ENCODE assay signal across 1 cellular context in the genomic region with DNA sequence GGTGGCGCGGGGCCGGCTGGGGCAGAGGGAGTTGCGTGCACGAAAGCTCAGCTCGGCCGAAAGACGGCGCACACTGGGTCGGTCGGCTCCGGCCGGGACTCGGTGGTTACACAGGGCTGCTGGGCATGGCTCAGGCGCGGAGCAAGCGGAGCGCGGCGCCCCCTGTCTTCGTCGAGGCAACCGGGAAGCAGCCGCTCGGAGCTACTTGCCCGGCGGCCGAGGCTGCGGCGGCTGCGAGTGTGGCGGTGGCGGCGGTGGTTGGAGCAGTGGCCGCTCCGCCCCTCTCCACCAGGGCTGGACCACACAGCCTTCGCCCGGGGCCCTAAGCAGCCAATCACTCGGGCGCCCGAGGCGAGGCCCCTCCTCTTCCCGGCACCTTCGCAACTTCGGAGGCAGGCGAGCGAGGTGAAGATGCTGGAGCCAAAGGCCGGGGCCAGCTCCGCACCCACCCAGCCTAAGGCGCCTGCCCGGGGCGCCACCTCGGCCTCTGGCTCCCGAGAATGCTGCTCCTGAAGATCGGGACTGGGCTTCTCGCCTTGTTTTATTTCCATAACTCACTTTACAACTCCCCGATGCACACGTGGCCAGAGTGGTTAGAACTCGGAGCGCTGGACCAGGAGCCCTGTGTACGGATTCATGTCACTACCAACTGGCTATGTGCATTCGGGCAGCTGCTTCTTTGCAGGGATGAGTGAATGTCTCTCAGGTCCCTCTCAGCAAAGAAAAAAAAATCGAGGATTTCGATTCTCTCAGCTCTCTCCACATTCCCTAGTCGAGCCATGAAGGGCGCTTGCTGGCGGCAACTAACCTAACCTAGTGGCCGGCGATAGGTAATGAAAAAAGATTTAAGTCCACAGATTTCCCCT.
TF ChIP-seq lines count a peak whose summit lies in the region.

A gene (minus strand): TSS at position 241 of the 866 bp plus-strand sequence. CDS start 241 bp downstream, outside the sequence.

TF ChIP-seq in HepG2, 621 proteins besides CTCF, POLR2A, EP300 and RAD21 (continued from another document and continues in another):
- TF ChIP-seq, protein P1, sequence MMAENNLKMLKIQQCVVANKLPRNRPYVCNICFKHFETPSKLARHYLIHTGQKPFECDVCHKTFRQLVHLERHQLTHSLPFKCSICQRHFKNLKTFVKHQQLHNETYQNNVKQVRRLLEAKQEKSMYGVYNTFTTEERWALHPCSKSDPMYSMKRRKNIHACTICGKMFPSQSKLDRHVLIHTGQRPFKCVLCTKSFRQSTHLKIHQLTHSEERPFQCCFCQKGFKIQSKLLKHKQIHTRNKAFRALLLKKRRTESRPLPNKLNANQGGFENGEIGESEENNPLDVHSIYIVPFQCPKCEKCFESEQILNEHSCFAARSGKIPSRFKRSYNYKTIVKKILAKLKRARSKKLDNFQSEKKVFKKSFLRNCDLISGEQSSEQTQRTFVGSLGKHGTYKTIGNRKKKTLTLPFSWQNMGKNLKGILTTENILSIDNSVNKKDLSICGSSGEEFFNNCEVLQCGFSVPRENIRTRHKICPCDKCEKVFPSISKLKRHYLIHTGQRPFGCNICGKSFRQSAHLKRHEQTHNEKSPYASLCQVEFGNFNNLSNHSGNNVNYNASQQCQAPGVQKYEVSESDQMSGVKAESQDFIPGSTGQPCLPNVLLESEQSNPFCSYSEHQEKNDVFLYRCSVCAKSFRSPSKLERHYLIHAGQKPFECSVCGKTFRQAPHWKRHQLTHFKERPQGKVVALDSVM (CRISPR knock-in tag; IDR thresholded peaks at IDR 0.05) = no peak
- TF ChIP-seq SUZ12 (IDR thresholded peaks at IDR 0.05; ENCODE audit: low read depth, low read length) = no peak
- 0 out of 2 replicates have a peak, but pooled peaks have one; percentile 30 for TF ChIP-seq ZNF615 (CRISPR knock-in tag; IDR thresholded peaks at IDR 0.05; ENCODE audit: borderline replicate concordance)
- TF ChIP-seq ZBTB38 (CRISPR knock-in tag; IDR thresholded peaks at IDR 0.05) = 0 out of 2 replicates have a peak, but pooled peaks have one; percentile 12
- peak; percentile 69; the same call in 1 of the 2 replicates for TF ChIP-seq SNAI1 (CRISPR knock-in tag; IDR thresholded peaks at IDR 0.05; ENCODE audit: borderline replicate concordance)
- TF ChIP-seq, protein P2, sequence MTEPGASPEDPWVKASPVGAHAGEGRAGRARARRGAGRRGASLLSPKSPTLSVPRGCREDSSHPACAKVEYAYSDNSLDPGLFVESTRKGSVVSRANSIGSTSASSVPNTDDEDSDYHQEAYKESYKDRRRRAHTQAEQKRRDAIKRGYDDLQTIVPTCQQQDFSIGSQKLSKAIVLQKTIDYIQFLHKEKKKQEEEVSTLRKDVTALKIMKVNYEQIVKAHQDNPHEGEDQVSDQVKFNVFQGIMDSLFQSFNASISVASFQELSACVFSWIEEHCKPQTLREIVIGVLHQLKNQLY (CRISPR knock-in tag; IDR thresholded peaks at IDR 0.05) = no peak
- peak; percentile 70; the same call in 1 of the 2 replicates for TF ChIP-seq ELF3 (CRISPR knock-in tag; IDR thresholded peaks at IDR 0.05)
- peak; percentile 67 for TF ChIP-seq THAP11 (CRISPR knock-in tag; IDR thresholded peaks at IDR 0.05)
- TF ChIP-seq, protein P3, sequence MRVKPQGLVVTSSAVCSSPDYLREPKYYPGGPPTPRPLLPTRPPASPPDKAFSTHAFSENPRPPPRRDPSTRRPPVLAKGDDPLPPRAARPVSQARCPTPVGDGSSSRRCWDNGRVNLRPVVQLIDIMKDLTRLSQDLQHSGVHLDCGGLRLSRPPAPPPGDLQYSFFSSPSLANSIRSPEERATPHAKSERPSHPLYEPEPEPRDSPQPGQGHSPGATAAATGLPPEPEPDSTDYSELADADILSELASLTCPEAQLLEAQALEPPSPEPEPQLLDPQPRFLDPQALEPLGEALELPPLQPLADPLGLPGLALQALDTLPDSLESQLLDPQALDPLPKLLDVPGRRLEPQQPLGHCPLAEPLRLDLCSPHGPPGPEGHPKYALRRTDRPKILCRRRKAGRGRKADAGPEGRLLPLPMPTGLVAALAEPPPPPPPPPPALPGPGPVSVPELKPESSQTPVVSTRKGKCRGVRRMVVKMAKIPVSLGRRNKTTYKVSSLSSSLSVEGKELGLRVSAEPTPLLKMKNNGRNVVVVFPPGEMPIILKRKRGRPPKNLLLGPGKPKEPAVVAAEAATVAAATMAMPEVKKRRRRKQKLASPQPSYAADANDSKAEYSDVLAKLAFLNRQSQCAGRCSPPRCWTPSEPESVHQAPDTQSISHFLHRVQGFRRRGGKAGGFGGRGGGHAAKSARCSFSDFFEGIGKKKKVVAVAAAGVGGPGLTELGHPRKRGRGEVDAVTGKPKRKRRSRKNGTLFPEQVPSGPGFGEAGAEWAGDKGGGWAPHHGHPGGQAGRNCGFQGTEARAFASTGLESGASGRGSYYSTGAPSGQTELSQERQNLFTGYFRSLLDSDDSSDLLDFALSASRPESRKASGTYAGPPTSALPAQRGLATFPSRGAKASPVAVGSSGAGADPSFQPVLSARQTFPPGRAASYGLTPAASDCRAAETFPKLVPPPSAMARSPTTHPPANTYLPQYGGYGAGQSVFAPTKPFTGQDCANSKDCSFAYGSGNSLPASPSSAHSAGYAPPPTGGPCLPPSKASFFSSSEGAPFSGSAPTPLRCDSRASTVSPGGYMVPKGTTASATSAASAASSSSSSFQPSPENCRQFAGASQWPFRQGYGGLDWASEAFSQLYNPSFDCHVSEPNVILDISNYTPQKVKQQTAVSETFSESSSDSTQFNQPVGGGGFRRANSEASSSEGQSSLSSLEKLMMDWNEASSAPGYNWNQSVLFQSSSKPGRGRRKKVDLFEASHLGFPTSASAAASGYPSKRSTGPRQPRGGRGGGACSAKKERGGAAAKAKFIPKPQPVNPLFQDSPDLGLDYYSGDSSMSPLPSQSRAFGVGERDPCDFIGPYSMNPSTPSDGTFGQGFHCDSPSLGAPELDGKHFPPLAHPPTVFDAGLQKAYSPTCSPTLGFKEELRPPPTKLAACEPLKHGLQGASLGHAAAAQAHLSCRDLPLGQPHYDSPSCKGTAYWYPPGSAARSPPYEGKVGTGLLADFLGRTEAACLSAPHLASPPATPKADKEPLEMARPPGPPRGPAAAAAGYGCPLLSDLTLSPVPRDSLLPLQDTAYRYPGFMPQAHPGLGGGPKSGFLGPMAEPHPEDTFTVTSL (CRISPR knock-in tag; IDR thresholded peaks at IDR 0.05; ENCODE audit: borderline replicate concordance) = no peak
- TF ChIP-seq AGO1 (IDR thresholded peaks at IDR 0.05; ENCODE audit: low read depth, low read length, poor library complexity, severe bottlenecking) = peak; percentile 40
- no peak for TF ChIP-seq SSRP1 (CRISPR knock-in tag; IDR thresholded peaks at IDR 0.05)
- TF ChIP-seq ZNF451 (CRISPR knock-in tag; IDR thresholded peaks at IDR 0.05) = 0 out of 2 replicates have a peak, but pooled peaks have one; percentile 43
- no peak for TF ChIP-seq MATR3 (CRISPR knock-in tag; IDR thresholded peaks at IDR 0.05)
- TF ChIP-seq U2AF1 (optimal IDR thresholded peaks at IDR 0.05; ENCODE audit: low read depth, low read length) = peak; percentile 47
- TF ChIP-seq, protein P4, sequence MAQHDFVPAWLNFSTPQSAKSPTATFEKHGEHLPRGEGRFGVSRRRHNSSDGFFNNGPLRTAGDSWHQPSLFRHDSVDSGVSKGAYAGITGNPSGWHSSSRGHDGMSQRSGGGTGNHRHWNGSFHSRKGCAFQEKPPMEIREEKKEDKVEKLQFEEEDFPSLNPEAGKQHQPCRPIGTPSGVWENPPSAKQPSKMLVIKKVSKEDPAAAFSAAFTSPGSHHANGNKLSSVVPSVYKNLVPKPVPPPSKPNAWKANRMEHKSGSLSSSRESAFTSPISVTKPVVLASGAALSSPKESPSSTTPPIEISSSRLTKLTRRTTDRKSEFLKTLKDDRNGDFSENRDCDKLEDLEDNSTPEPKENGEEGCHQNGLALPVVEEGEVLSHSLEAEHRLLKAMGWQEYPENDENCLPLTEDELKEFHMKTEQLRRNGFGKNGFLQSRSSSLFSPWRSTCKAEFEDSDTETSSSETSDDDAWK (CRISPR knock-in tag; IDR thresholded peaks at IDR 0.05) = no peak
- peak; percentile 65; the same call in 1 of the 2 replicates for TF ChIP-seq ZNF558 (CRISPR knock-in tag; IDR thresholded peaks at IDR 0.05; ENCODE audit: borderline replicate concordance)
- TF ChIP-seq NR2F1 (CRISPR knock-in tag; IDR thresholded peaks at IDR 0.05) = no peak
- TF ChIP-seq RBFOX2 (IDR thresholded peaks at IDR 0.05; ENCODE audit: low read depth, low read length) = 0 out of 2 replicates have a peak, but pooled peaks have one; percentile 17
- TF ChIP-seq ZFY (CRISPR knock-in tag; IDR thresholded peaks at IDR 0.05) = peak; percentile 49
- TF ChIP-seq ZNF205 (CRISPR knock-in tag; IDR thresholded peaks at IDR 0.05) = no peak
- no peak for TF ChIP-seq ZFP82 (CRISPR knock-in tag; IDR thresholded peaks at IDR 0.05; ENCODE audit: borderline replicate concordance)
- TF ChIP-seq MXI1 (IDR thresholded peaks at IDR 0.05; ENCODE audit: borderline replicate concordance, low read depth, low read length) = no peak; the same call in 2 of the 3 replicates
- 0 out of 2 replicates have a peak, but pooled peaks have one; percentile 28 for TF ChIP-seq GTF3A (CRISPR knock-in tag; conservative IDR thresholded peaks at IDR 0.05)
- no peak for TF ChIP-seq NCOA5 (CRISPR knock-in tag; IDR thresholded peaks at IDR 0.05)
- TF ChIP-seq, protein P5, sequence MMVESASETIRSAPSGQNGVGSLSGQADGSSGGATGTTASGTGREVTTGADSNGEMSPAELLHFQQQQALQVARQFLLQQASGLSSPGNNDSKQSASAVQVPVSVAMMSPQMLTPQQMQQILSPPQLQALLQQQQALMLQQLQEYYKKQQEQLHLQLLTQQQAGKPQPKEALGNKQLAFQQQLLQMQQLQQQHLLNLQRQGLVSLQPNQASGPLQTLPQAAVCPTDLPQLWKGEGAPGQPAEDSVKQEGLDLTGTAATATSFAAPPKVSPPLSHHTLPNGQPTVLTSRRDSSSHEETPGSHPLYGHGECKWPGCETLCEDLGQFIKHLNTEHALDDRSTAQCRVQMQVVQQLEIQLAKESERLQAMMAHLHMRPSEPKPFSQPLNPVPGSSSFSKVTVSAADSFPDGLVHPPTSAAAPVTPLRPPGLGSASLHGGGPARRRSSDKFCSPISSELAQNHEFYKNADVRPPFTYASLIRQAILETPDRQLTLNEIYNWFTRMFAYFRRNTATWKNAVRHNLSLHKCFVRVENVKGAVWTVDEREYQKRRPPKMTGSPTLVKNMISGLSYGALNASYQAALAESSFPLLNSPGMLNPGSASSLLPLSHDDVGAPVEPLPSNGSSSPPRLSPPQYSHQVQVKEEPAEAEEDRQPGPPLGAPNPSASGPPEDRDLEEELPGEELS (CRISPR knock-in tag; IDR thresholded peaks at IDR 0.05) = peak; percentile 39; the same call in 1 of the 2 replicates
- peak; percentile 61 for TF ChIP-seq REPIN1 (CRISPR knock-in tag; IDR thresholded peaks at IDR 0.05; ENCODE audit: borderline replicate concordance, low read depth)
- TF ChIP-seq NFYB (CRISPR knock-in tag; IDR thresholded peaks at IDR 0.05) = peak; percentile 79
- TF ChIP-seq JARID2 (CRISPR knock-in tag; IDR thresholded peaks at IDR 0.05; ENCODE audit: insufficient replicate concordance) = peak; percentile 41
- peak; percentile 83; the same call in 1 of the 2 replicates for TF ChIP-seq RNF2 (conservative IDR thresholded peaks at IDR 0.05; ENCODE audit: low read depth)
- TF ChIP-seq, protein P6, sequence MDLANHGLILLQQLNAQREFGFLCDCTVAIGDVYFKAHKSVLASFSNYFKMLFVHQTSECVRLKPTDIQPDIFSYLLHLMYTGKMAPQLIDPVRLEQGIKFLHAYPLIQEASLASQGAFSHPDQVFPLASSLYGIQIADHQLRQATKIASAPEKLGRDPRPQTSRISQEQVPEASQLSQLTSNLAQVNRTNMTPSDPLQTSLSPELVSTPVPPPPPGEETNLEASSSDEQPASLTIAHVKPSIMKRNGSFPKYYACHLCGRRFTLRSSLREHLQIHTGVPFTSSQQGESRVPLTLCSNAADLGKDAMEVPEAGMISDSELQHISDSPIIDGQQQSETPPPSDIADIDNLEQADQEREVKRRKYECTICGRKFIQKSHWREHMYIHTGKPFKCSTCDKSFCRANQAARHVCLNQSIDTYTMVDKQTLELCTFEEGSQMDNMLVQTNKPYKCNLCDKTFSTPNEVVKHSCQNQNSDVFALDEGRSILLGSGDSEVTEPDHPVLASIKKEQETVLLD (CRISPR knock-in tag; IDR thresholded peaks at IDR 0.05; ENCODE audit: low read depth) = peak; percentile 67; the same call in 1 of the 2 replicates
- TF ChIP-seq, protein P7, sequence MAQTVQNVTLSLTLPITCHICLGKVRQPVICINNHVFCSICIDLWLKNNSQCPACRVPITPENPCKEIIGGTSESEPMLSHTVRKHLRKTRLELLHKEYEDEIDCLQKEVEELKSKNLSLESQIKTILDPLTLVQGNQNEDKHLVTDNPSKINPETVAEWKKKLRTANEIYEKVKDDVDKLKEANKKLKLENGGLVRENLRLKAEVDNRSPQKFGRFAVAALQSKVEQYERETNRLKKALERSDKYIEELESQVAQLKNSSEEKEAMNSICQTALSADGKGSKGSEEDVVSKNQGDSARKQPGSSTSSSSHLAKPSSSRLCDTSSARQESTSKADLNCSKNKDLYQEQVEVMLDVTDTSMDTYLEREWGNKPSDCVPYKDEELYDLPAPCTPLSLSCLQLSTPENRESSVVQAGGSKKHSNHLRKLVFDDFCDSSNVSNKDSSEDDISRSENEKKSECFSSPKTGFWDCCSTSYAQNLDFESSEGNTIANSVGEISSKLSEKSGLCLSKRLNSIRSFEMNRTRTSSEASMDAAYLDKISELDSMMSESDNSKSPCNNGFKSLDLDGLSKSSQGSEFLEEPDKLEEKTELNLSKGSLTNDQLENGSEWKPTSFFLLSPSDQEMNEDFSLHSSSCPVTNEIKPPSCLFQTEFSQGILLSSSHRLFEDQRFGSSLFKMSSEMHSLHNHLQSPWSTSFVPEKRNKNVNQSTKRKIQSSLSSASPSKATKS (CRISPR knock-in tag; IDR thresholded peaks at IDR 0.05) = no peak
- TF ChIP-seq KLF6 (CRISPR knock-in tag; IDR thresholded peaks at IDR 0.05) = peak; percentile 31; the same call in 1 of the 2 replicates
- TF ChIP-seq NKX3-1 (CRISPR knock-in tag; IDR thresholded peaks at IDR 0.05) = peak; percentile 84
- no peak for TF ChIP-seq RORA (CRISPR knock-in tag; IDR thresholded peaks at IDR 0.05)
- peak; percentile 39 for TF ChIP-seq HDAC2 (CRISPR knock-in tag; IDR thresholded peaks at IDR 0.05)
- no peak for TF ChIP-seq ZNF180 (CRISPR knock-in tag; IDR thresholded peaks at IDR 0.05; ENCODE audit: borderline replicate concordance, low read depth)
- TF ChIP-seq GABPB1 (CRISPR knock-in tag; IDR thresholded peaks at IDR 0.05) = peak; percentile 77; the same call in 1 of the 2 replicates
- peak; percentile 42; the same call in 1 of the 2 replicates for TF ChIP-seq MYNN (CRISPR knock-in tag; IDR thresholded peaks at IDR 0.05; ENCODE audit: low read depth)
- 0 out of 2 replicates have a peak, but pooled peaks have one; percentile 38 for TF ChIP-seq MEIS2 (CRISPR knock-in tag; IDR thresholded peaks at IDR 0.05)
- TF ChIP-seq PHF5A (CRISPR knock-in tag; IDR thresholded peaks at IDR 0.05; ENCODE audit: low read depth, unreplicated experiment) = no peak
- TF ChIP-seq ZKSCAN8 (CRISPR knock-in tag; IDR thresholded peaks at IDR 0.05; ENCODE audit: borderline replicate concordance) = no peak
- no peak for TF ChIP-seq ZFP36L2 (CRISPR knock-in tag; IDR thresholded peaks at IDR 0.05)
